ENCODE assay signal across 13 cellular contexts in genomic region chr7:34260282-34260681, GRCh38.
DNase-seq lines count a peak whose midpoint lies in the region; ATAC-seq and TF ChIP-seq lines count a peak whose summit lies in the region.
"Had no signal": no experiment of that assay in that cellular context is flagged by ENCODE, and none has a peak within 500 bp of the region (broad histone marks: within the 10 kb centered on the region; RNA-seq: fewer than 3 reads in every experiment).

No MANE protein-coding gene starts in this region.

- no peak overlapping the region for H3K18ac ChIP-seq in H9 (ENCODE audit: insufficient read length, low read depth, low read length)

- H3K23ac ChIP-seq in H9 (ENCODE audit: insufficient read length, low read depth, low read length): no peak overlapping the region

- ATAC-seq in gastroesophageal sphincter (peak; percentile 65), aorta (ENCODE audit: low FRiP score) (peak; percentile 60)

- H4K91ac ChIP-seq in H9 (ENCODE audit: insufficient read length, low read depth, low read length): no peak overlapping the region

- no peaks in the 10 kb centered on the region for H4K20me1 ChIP-seq in H9 (ENCODE audit: control insufficient read depth, insufficient read depth, insufficient read length)

- H3K36me3 ChIP-seq in gastroesophageal sphincter (no peaks in the 10 kb centered on the region), aorta (ENCODE audit: control insufficient read depth in 1 of 2, insufficient read depth in 2 of 2, low read length in 1 of 2) (no peaks in the 10 kb centered on the region)
- H3K36me3 ChIP-seq: esophagus muscularis mucosa, thoracic aorta had no signal

- DNase-seq in SIG-M5 treated with dmso at 0.1 percent for 504 hours (lab: John Stamatoyannopoulos, UW; ENCODE audit: unreplicated experiment): peak; percentile 61
- DNase-seq in SIG-M5 (lab: John Stamatoyannopoulos, UW): no peak
- DNase-seq in SW480 (ENCODE audit: low spot score): peak; percentile 14
- DNase-seq in aorta: no peak
- no peak for DNase-seq in iPS-NIHi11 (ENCODE audit: low spot score)
- DNase-seq in H9: no peak
- no peak for DNase-seq in activated CD8-positive, alpha-beta memory T cell treated with anti-CD3 and anti-CD28 coated beads, Interleukin-2, amount 50 U/mL, for 4 hours
- DNase-seq: activated CD4-positive, CD25-positive, alpha-beta regulatory T cell; activated gamma-delta T cell; stimulated activated CD4-positive, alpha-beta T cell treated with anti-CD3 and anti-CD28 coated beads, Interleukin-4, amount 100 ng/mL, for 1 hour had no signal

- H3K27me3 ChIP-seq in gastroesophageal sphincter (no peaks in the 10 kb centered on the region), aorta (ENCODE audit: control insufficient read depth in 1 of 2, insufficient read depth in 2 of 2, low read length in 1 of 2) (no peaks in the 10 kb centered on the region), H9 (ENCODE audit: insufficient read depth, low read length) (no peaks in the 10 kb centered on the region)
- H3K27me3 ChIP-seq: esophagus muscularis mucosa had no signal

- H3K4me3 Mint-ChIP-seq in H9: no peak overlapping the region

- no peak overlapping the region for H3K4me2 ChIP-seq in H9 (ENCODE audit: insufficient read depth, insufficient read length, low read length)

- H3K14ac ChIP-seq in H9 (ENCODE audit: insufficient read depth, low read length): no peak overlapping the region

- H3K36me3 Mint-ChIP-seq in H9 (ENCODE audit: insufficient read depth in 1 of 3, low read depth in 3 of 3): peaks cover 5 to 18% (median 8%) of the 10 kb centered on the region in 3 experiments; a peak in 6 of 7 replicates

- peaks cover 0 to 5% of the 10 kb centered on the region in 2 experiments; a peak in 2 of 5 replicates for H3K9me3 Mint-ChIP-seq in H9

- no peak overlapping the region for H4K5ac ChIP-seq in H9 (ENCODE audit: insufficient read length, low read depth, low read length)

- H3K9ac ChIP-seq in H9 (ENCODE audit: extremely low read depth, insufficient read length, low read length): no peak overlapping the region

- H3T11ph ChIP-seq in H9 (ENCODE audit: low read length): no peak overlapping the region

- no peak overlapping the region for H2BK120ac ChIP-seq in H9 (ENCODE audit: low read depth, low read length, poor library complexity, severe bottlenecking)

- H3K4me1 Mint-ChIP-seq in H9: peaks cover 0 to 3% of the 10 kb centered on the region in 2 experiments; a peak in 1 of 4 replicates

- no peak overlapping the region for H3K27ac Mint-ChIP-seq in H9

- H3K4ac ChIP-seq in H9 (ENCODE audit: low read depth, low read length): no peak overlapping the region

- no peak overlapping the region for H2BK12ac ChIP-seq in H9 (ENCODE audit: insufficient read length, low read depth, low read length)

- H3K27ac ChIP-seq in gastroesophageal sphincter (no peak overlapping the region), aorta (ENCODE audit: low read depth in 1 of 2, low read length in 2 of 2) (no peak overlapping the region), H9 (ENCODE audit: insufficient read length, low read depth, low read length) (no peak overlapping the region)
- H3K27ac ChIP-seq: esophagus muscularis mucosa, thoracic aorta had no signal

- H3K56ac ChIP-seq in H9 (ENCODE audit: insufficient read length, low read depth, low read length): no peak overlapping the region

- no peak for TF ChIP-seq EP300 in gastroesophageal sphincter (IDR thresholded peaks at IDR 0.05)

- H2AK5ac ChIP-seq in H9 (ENCODE audit: insufficient read length, low read length): no peak overlapping the region

- no peaks in the 10 kb centered on the region for H3K9me3 ChIP-seq in gastroesophageal sphincter
- no peaks in the 10 kb centered on the region for H3K9me3 ChIP-seq in aorta (ENCODE audit: control insufficient read depth, low read length)
- no peaks in the 10 kb centered on the region for H3K9me3 ChIP-seq in H9 (ENCODE audit: control insufficient read depth, low read depth, low read length)
- H3K9me3 ChIP-seq: esophagus muscularis mucosa, thoracic aorta had no signal

- no peak for TF ChIP-seq POLR2A in gastroesophageal sphincter (IDR thresholded peaks at IDR 0.05)

- H2AFZ ChIP-seq in H9 (ENCODE audit: low read length): no peak overlapping the region

- TF ChIP-seq CTCF in gastroesophageal sphincter (IDR thresholded peaks at IDR 0.05): no peak
- no peak for TF ChIP-seq CTCF in H9 (conservative IDR thresholded peaks at IDR 0.05)

- no peaks in the 10 kb centered on the region for H3K79me2 ChIP-seq in H9 (ENCODE audit: insufficient read depth, low read length)

- intact Hi-C loops in aorta (cut with DNase I): no loop called here

- no peak overlapping the region for H4K8ac ChIP-seq in H9 (replicated peaks; ENCODE audit: insufficient read length, low read depth, low read length)

- H3K4me1 ChIP-seq in gastroesophageal sphincter (no peaks in the 10 kb centered on the region), aorta (ENCODE audit: control insufficient read depth in 1 of 2, insufficient read depth in 2 of 2, low read length in 2 of 2) (no peaks in the 10 kb centered on the region), H9 (ENCODE audit: insufficient read depth, low read length) (no peaks in the 10 kb centered on the region)
- H3K4me1 ChIP-seq: esophagus muscularis mucosa had no signal

- no peak overlapping the region for H2BK15ac ChIP-seq in H9 (ENCODE audit: low read depth, low read length)

- no peak overlapping the region for H2BK20ac ChIP-seq in H9 (ENCODE audit: low read depth, low read length, poor library complexity, severe bottlenecking)

- H3K4me3 ChIP-seq in gastroesophageal sphincter (no peak overlapping the region), aorta (ENCODE audit: low read length in 2 of 2) (no peak overlapping the region)
- H3K4me3 ChIP-seq: esophagus muscularis mucosa, thoracic aorta had no signal

- no peaks in the 10 kb centered on the region for H3K27me3 Mint-ChIP-seq in H9 (ENCODE audit: low read depth)

- no peaks in the 10 kb centered on the region for H3K79me1 ChIP-seq in H9 (ENCODE audit: insufficient read depth, low read depth, low read length, poor library complexity, severe bottlenecking)

- no peaks in the 10 kb centered on the region for H3K23me2 ChIP-seq in H9 (ENCODE audit: insufficient read length, low read depth, low read length, poor library complexity, severe bottlenecking)

- no peak overlapping the region for H2BK5ac ChIP-seq in H9 (ENCODE audit: insufficient read length, low read length)

Comparison
In these comparisons a context has a peak if more than half of its experiments do, and no peak if none do; other contexts are left out.
1. DNase-seq: peak in SIG-M5 treated with dmso at 0.1 percent for 504 hours (single experiment) and SW480 (single experiment); none in SIG-M5 (single experiment), aorta (0 of 2), iPS-NIHi11 (single experiment), H9 (single experiment) and activated CD8-positive, alpha-beta memory T cell treated with anti-CD3 and anti-CD28 coated beads, Interleukin-2, amount 50 U/mL, for 4 hours (single experiment).